ENCODE assay signal across 8 cellular contexts in the genomic region with DNA sequence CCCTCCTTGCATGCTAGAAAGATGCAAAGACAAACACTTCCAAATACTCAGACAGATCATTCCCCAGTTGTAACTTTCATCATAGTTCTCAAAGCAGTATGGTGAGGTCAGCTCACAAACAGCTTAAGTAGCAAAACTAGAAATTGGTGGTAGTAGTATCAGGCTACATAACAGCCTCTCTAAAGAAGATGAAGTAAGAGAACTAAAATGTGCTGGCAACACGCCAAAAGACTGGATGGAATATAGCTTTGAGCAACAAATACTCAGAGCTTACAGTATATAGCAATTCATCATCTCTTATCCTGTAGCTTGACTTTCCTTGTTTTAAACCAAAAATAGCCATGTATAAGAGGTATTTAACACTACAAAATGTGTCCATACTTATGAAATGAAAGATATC. TPM values are rescaled to one million over a fixed set of nuclear protein-coding genes. Genes with fewer than 3 reads are reported as not detected.
DNase-seq lines count a peak whose midpoint lies in the region; ATAC-seq and TF ChIP-seq lines count a peak whose summit lies in the region.

No MANE protein-coding gene starts in this region.

- TF ChIP-seq CTCF in AG09319 (IDR thresholded peaks at IDR 0.05; ENCODE audit: low read depth, low read length) = no peak
- no peak for TF ChIP-seq CTCF in HFF-Myc (IDR thresholded peaks at IDR 0.05; ENCODE audit: low read depth, low read length, missing control alignments)
- TF ChIP-seq CTCF in heart right ventricle (IDR thresholded peaks at IDR 0.05) = no peak
- TF ChIP-seq CTCF in tibial nerve (IDR thresholded peaks at IDR 0.05) = no peak

- H3K27me3 ChIP-seq in heart right ventricle = no peaks in the 10 kb centered on the region
- H3K27me3 ChIP-seq in tibial nerve = no peaks in the 10 kb centered on the region

- in situ Hi-C loops in SK-MEL-5 (cut with HindIII; ENCODE audit: low pct_unique_long_range_greater_than_20kb, low sequenced_read_pairs) = no loop called here

- H3K36me3 ChIP-seq in heart right ventricle (peaks cover 0 to 26% (median 12%) of the 10 kb centered on the region in 9 donors), tibial nerve (peaks cover 0 to 15% (median 0%) of the 10 kb centered on the region in 3 donors)

- DNase-seq in AG09319 (ENCODE audit: extremely low read depth, low read depth) (peak; percentile 61), HFF-Myc (ENCODE audit: extremely low read depth, low read depth) (peak; percentile 85), SK-MEL-5 (ENCODE audit: low read depth, low spot score) (peak; percentile 56), heart right ventricle (peak in 1 of 2 donors; percentile 86), tibial nerve (ENCODE audit: low spot score in 2 of 2) (peak in 1 of 2 donors; percentile 70), GF-D8 (lab: John Stamatoyannopoulos, UW) (no peak), mesenteric fat pad (ENCODE audit: low spot score) (no peak)

- WGBS in heart right ventricle, 2 donors = 11 to 15% methylated on average over 1 of the region's 1 CpG
- WGBS in tibial nerve, 2 donors = 8 to 13% methylated on average over 1 of the region's 1 CpG

- intact Hi-C loops in heart right ventricle (cut with DNase I) = loop anchor here in 6 of 10 donors (5.0 to 10.0 kb wide), 6 partner anchors 33 to 52 kb away; a partner anchor contains a TSS

- no peaks in the 10 kb centered on the region for H3K9me3 ChIP-seq in heart right ventricle
- H3K9me3 ChIP-seq in tibial nerve = no peaks in the 10 kb centered on the region

- peak in 1 of 2 donors; percentile 23 for TF ChIP-seq EP300 in tibial nerve (IDR thresholded peaks at IDR 0.05)

- ATAC-seq in heart right ventricle (peak; percentile 55 to 93 (median 83)), HG03354 (IDR thresholded peaks at IDR 0.05; ENCODE audit: poor library complexity, severe bottlenecking, unreplicated experiment) (no peak)

- no peak overlapping the region for H3K4me3 ChIP-seq in HFF-Myc (replicated peaks; ENCODE audit: low read depth, low read length)
- no peak overlapping the region for H3K4me3 ChIP-seq in heart right ventricle
- H3K4me3 ChIP-seq in tibial nerve = no peak overlapping the region

- TF ChIP-seq POLR2A in tibial nerve (IDR thresholded peaks at IDR 0.05) = no peak

- H3K27ac ChIP-seq in heart right ventricle (peak overlapping the region in 8 of 10 donors; percentile 43 to 88 (median 76)), tibial nerve (peak overlapping the region in 3 of 4 donors; percentile 51 to 85 (median 79))

- H3K4me1 ChIP-seq in heart right ventricle (peaks cover 4 to 93% (median 86%) of the 10 kb centered on the region in 9 donors), tibial nerve (peaks cover 0 to 81% (median 26%) of the 10 kb centered on the region in 4 donors)

RNA-seq across cellular contexts. Expression of a gene that starts 7.5 kb away (rescaled TPM):
- 68.3 and 82.2 TPM in 2 replicates for total RNA-seq in SK-MEL-5 (2014; rRNA removed; shearing (Covaris generic))
- 97.2 and 111 TPM in 2 replicates for polyA plus RNA-seq in SK-MEL-5 (2015; cell fraction: cytosol; rRNA removed)
- 20.0 and 38.5 TPM in 2 replicates for polyA plus RNA-seq in SK-MEL-5 (2015; cell fraction: nucleus; rRNA removed)
- total RNA-seq in heart right ventricle (10 to 100 TPM; 56.8 to 94.0 (median 77.0) TPM), tibial nerve (100 to 1,000 TPM in 3 of 4 donors, 10 to 100 TPM in 1; 98.2 to 146 (median 109) TPM), mesenteric fat pad (49.8 TPM)
- polyA plus RNA-seq in heart right ventricle = 100 to 1,000 TPM in 1 of 2 donors, 10 to 100 TPM in 1; 95.1 to 100 TPM

RNA-seq across cellular contexts. Expression of a gene that starts 51.0 kb away (rescaled TPM):
- 12.2 and 13.4 TPM in 2 replicates for total RNA-seq in SK-MEL-5 (2014; rRNA removed; shearing (Covaris generic))
- polyA plus RNA-seq in SK-MEL-5 (2015; cell fraction: cytosol; rRNA removed) = 13.7 and 15.6 TPM in 2 replicates
- 4.9 and 8.7 TPM in 2 replicates for polyA plus RNA-seq in SK-MEL-5 (2015; cell fraction: nucleus; rRNA removed)
- total RNA-seq in heart right ventricle (100 to 1,000 TPM in 2 of 10 donors, 10 to 100 TPM in 8; 18.5 to 121 (median 33.3) TPM), tibial nerve (10 to 100 TPM; 27.1 to 30.9 (median 27.8) TPM), mesenteric fat pad (48.5 TPM)
- polyA plus RNA-seq in heart right ventricle = 10 to 100 TPM; 14.6 to 33.5 TPM

Comparison
In these comparisons a context has a peak if more than half of its experiments do, and no peak if none do; other contexts are left out.
1. DNase-seq: peak in AG09319 (single experiment), HFF-Myc (single experiment) and SK-MEL-5 (single experiment); none in GF-D8 (single experiment) and mesenteric fat pad (single experiment).